ENCODE assay signal across 1 cellular context in the genomic region with DNA sequence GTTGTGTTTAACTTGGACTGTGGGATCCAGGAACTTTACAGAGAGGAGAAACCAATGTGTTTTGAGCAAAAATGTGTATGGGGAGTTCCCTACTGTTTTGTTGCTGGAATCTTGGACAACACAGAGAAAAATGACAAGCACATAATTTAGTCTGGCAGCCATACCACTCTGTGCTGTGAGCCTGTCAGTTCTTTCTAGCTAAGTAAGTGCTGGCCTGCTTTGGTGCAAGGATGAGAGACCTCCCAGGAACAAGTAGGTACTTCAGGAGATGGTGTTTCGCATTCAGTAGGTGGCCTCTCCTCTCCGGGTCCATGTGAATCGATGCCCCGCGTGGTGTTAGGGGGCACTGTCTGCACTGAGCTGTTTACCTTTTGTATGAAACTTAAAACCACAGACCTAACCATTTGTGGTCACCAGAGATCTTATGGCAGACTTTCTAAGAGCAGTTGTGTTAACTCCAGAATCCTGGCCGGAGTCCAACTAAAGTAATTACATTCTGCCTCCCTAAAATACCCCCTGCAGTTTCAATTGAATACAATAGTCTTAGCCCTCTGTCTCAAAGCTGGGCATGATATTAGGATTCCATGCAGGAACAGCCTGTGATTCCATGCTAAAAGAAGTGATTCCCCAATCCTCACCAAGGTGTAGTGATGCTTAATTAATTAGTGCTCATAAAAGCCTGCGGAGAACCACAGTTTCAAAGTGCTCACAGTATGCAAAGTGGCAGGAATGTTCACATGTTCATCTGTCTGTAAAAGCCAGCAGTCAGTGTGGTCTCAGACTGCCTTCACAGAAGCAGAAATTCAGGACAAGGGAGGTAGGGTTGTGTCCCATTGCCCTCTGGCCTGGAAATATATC.
TF ChIP-seq lines count a peak whose summit lies in the region.

No MANE protein-coding gene starts in this region.

TF ChIP-seq in HEK293, 187 proteins besides CTCF, POLR2A, EP300 and RAD21 (continued from another document and continues in another):
- no peak for TF ChIP-seq ZNF596 (tag by site-specific recombination; IDR thresholded peaks at IDR 0.05)
- no peak for TF ChIP-seq ZNF791 (tag by site-specific recombination; IDR thresholded peaks at IDR 0.05)
- peak; percentile 74 for TF ChIP-seq ZFP69B (tag by site-specific recombination; IDR thresholded peaks at IDR 0.05)
- no peak for TF ChIP-seq KLF1 (tag by site-specific recombination; IDR thresholded peaks at IDR 0.05)
- TF ChIP-seq ZNF23 (tag by site-specific recombination; IDR thresholded peaks at IDR 0.05; ENCODE audit: borderline replicate concordance): no peak
- no peak for TF ChIP-seq ZNF529 (tag by site-specific recombination; IDR thresholded peaks at IDR 0.05; ENCODE audit: insufficient replicate concordance)
- TF ChIP-seq PRDM4 (tag by site-specific recombination; IDR thresholded peaks at IDR 0.05): peak; percentile 55; the same call in 1 of the 2 replicates
- TF ChIP-seq ZSCAN23 (tag by site-specific recombination; IDR thresholded peaks at IDR 0.05): no peak
- TF ChIP-seq ZXDB (tag by site-specific recombination; IDR thresholded peaks at IDR 0.05): peak; percentile 83
- no peak for TF ChIP-seq HIC1 (tag by site-specific recombination; IDR thresholded peaks at IDR 0.05)
- no peak for TF ChIP-seq ZNF544 (tag by site-specific recombination; IDR thresholded peaks at IDR 0.05)
- TF ChIP-seq ZNF549 (tag by site-specific recombination; IDR thresholded peaks at IDR 0.05): no peak
- TF ChIP-seq ZFP3 (tag by site-specific recombination; IDR thresholded peaks at IDR 0.05; ENCODE audit: low read depth): no peak
- no peak for TF ChIP-seq ZNF48 (tag by site-specific recombination; IDR thresholded peaks at IDR 0.05)
- 0 out of 2 replicates have a peak, but pooled peaks have one; percentile 35 for TF ChIP-seq ZNF423 (tag by site-specific recombination; IDR thresholded peaks at IDR 0.05)
- no peak for TF ChIP-seq ZNF132 (tag by site-specific recombination; IDR thresholded peaks at IDR 0.05; ENCODE audit: borderline replicate concordance)
- TF ChIP-seq ZNF394 (tag by site-specific recombination; IDR thresholded peaks at IDR 0.05; ENCODE audit: borderline replicate concordance): no peak
- no peak for TF ChIP-seq ZNF354C (tag by site-specific recombination; IDR thresholded peaks at IDR 0.05; ENCODE audit: borderline replicate concordance, low read depth)
- TF ChIP-seq, protein P1, sequence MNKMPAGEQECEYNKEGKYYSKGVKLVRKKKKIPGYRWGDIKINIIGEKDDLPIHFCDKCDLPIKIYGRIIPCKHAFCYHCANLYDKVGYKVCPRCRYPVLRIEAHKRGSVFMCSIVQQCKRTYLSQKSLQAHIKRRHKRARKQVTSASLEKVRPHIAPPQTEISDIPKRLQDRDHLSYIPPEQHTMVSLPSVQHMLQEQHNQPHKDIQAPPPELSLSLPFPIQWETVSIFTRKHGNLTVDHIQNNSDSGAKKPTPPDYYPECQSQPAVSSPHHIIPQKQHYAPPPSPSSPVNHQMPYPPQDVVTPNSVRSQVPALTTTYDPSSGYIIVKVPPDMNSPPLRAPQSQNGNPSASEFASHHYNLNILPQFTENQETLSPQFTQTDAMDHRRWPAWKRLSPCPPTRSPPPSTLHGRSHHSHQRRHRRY (tag by site-specific recombination; IDR thresholded peaks at IDR 0.05): no peak
- no peak for TF ChIP-seq ZNF146 (tag by site-specific recombination; IDR thresholded peaks at IDR 0.05)
- no peak for TF ChIP-seq SP2 (tag by site-specific recombination; IDR thresholded peaks at IDR 0.05)
- no peak for TF ChIP-seq ZBTB7A (tag by site-specific recombination; IDR thresholded peaks at IDR 0.05; ENCODE audit: low read depth)
- TF ChIP-seq ZIC2 (tag by site-specific recombination; IDR thresholded peaks at IDR 0.05): peak; percentile 69
- 0 out of 2 replicates have a peak, but pooled peaks have one; percentile 4 for TF ChIP-seq GLI2 (tag by site-specific recombination; IDR thresholded peaks at IDR 0.05; ENCODE audit: borderline replicate concordance, low read depth)
- 0 out of 2 replicates have a peak, but pooled peaks have one; percentile 79 for TF ChIP-seq TRIM28 (IDR thresholded peaks at IDR 0.05; ENCODE audit: borderline replicate concordance, low read length)
- TF ChIP-seq ZNF510 (tag by site-specific recombination; IDR thresholded peaks at IDR 0.05; ENCODE audit: insufficient replicate concordance): no peak
- 0 out of 2 replicates have a peak, but pooled peaks have one; percentile 34 for TF ChIP-seq GLIS2 (tag by site-specific recombination; IDR thresholded peaks at IDR 0.05)
- TF ChIP-seq ZNF768 (tag by site-specific recombination; IDR thresholded peaks at IDR 0.05): no peak
- no peak for TF ChIP-seq BCL11A (tag by site-specific recombination; IDR thresholded peaks at IDR 0.05; ENCODE audit: low read depth)
- TF ChIP-seq ZNF341 (tag by site-specific recombination; IDR thresholded peaks at IDR 0.05; ENCODE audit: low read depth): peak; percentile 80
- TF ChIP-seq, protein P2, sequence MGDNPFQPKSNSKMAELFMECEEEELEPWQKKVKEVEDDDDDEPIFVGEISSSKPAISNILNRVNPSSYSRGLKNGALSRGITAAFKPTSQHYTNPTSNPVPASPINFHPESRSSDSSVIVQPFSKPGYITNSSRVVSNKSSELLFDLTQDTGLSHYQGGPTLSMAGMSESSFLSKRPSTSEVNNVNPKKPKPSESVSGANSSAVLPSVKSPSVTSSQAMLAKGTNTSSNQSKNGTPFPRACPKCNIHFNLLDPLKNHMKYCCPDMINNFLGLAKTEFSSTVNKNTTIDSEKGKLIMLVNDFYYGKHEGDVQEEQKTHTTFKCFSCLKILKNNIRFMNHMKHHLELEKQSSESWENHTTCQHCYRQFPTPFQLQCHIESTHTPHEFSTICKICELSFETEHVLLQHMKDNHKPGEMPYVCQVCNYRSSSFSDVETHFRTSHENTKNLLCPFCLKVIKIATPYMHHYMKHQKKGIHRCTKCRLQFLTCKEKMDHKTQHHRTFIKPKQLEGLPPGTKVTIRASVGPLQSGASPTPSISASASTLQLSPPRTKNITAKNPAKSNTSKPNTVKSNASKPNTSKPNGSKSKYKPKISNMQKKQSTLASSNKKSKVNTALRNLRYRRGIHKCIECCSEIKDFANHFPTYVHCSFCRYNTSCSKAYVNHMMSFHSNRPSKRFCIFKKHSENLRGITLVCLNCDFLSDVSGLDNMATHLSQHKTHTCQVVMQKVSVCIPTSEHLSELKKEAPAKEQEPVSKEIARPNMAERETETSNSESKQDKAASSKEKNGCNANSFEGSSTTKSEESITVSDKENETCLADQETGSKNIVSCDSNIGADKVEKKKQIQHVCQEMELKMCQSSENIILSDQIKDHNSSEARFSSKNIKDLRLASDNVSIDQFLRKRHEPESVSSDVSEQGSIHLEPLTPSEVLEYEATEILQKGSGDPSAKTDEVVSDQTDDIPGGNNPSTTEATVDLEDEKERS (tag by site-specific recombination; IDR thresholded peaks at IDR 0.05): no peak
- TF ChIP-seq ZNF362 (tag by site-specific recombination; IDR thresholded peaks at IDR 0.05): no peak
- TF ChIP-seq, protein P3, sequence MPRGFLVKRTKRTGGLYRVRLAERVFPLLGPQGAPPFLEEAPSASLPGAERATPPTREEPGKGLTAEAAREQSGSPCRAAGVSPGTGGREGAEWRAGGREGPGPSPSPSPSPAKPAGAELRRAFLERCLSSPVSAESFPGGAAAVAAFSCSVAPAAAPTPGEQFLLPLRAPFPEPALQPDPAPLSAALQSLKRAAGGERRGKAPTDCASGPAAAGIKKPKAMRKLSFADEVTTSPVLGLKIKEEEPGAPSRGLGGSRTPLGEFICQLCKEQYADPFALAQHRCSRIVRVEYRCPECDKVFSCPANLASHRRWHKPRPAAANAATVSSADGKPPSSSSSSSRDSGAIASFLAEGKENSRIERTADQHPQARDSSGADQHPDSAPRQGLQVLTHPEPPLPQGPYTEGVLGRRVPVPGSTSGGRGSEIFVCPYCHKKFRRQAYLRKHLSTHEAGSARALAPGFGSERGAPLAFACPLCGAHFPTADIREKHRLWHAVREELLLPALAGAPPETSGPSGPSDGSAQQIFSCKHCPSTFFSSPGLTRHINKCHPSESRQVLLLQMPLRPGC (tag by site-specific recombination; IDR thresholded peaks at IDR 0.05): no peak
- TF ChIP-seq HOXC10 (CRISPR knock-in tag; IDR thresholded peaks at IDR 0.05): no peak
- TF ChIP-seq ZNF133 (tag by site-specific recombination; IDR thresholded peaks at IDR 0.05): no peak
- TF ChIP-seq, protein P4, sequence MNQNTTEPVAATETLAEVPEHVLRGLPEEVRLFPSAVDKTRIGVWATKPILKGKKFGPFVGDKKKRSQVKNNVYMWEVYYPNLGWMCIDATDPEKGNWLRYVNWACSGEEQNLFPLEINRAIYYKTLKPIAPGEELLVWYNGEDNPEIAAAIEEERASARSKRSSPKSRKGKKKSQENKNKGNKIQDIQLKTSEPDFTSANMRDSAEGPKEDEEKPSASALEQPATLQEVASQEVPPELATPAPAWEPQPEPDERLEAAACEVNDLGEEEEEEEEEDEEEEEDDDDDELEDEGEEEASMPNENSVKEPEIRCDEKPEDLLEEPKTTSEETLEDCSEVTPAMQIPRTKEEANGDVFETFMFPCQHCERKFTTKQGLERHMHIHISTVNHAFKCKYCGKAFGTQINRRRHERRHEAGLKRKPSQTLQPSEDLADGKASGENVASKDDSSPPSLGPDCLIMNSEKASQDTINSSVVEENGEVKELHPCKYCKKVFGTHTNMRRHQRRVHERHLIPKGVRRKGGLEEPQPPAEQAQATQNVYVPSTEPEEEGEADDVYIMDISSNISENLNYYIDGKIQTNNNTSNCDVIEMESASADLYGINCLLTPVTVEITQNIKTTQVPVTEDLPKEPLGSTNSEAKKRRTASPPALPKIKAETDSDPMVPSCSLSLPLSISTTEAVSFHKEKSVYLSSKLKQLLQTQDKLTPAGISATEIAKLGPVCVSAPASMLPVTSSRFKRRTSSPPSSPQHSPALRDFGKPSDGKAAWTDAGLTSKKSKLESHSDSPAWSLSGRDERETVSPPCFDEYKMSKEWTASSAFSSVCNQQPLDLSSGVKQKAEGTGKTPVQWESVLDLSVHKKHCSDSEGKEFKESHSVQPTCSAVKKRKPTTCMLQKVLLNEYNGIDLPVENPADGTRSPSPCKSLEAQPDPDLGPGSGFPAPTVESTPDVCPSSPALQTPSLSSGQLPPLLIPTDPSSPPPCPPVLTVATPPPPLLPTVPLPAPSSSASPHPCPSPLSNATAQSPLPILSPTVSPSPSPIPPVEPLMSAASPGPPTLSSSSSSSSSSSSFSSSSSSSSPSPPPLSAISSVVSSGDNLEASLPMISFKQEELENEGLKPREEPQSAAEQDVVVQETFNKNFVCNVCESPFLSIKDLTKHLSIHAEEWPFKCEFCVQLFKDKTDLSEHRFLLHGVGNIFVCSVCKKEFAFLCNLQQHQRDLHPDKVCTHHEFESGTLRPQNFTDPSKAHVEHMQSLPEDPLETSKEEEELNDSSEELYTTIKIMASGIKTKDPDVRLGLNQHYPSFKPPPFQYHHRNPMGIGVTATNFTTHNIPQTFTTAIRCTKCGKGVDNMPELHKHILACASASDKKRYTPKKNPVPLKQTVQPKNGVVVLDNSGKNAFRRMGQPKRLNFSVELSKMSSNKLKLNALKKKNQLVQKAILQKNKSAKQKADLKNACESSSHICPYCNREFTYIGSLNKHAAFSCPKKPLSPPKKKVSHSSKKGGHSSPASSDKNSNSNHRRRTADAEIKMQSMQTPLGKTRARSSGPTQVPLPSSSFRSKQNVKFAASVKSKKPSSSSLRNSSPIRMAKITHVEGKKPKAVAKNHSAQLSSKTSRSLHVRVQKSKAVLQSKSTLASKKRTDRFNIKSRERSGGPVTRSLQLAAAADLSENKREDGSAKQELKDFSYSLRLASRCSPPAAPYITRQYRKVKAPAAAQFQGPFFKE (tag by site-specific recombination; IDR thresholded peaks at IDR 0.05; ENCODE audit: borderline replicate concordance): no peak
- TF ChIP-seq ZNF473 (tag by site-specific recombination; IDR thresholded peaks at IDR 0.05): no peak
- no peak for TF ChIP-seq ZFP41 (tag by site-specific recombination; IDR thresholded peaks at IDR 0.05; ENCODE audit: borderline replicate concordance)
- no peak for TF ChIP-seq ZNF433 (tag by site-specific recombination; IDR thresholded peaks at IDR 0.05; ENCODE audit: low read depth)
- TF ChIP-seq ZNF776 (tag by site-specific recombination; IDR thresholded peaks at IDR 0.05; ENCODE audit: borderline replicate concordance): no peak
